In the genomic region with DNA sequence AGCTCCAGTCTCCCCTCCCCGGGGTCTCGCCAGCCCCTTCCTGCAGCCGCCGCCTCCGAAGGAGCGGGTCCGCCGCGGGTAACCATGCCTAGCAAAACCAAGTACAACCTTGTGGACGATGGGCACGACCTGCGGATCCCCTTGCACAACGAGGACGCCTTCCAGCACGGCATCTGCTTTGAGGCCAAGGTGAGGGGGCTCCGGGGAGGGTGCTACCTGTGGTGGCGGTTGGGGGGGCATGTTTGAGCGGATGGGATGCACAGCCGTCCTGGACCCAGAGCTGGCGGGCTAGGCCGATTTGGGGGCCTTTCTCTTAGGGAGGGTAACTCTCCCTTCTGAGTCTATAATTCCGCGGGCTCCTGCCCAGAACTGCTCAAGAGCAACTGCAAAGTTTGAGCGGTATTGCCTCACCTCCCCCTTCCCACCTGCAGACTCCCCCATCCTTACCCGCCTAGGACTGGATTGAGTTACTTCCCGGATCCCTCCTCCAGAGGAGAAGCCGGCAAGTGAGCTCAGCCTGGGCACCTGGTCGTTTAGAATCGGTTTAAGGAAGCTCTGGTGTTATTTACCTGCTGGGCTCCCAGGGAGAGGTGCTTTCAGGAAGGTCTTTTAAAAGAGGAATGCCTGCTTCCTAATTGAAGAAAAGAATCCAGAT, we compare ENCODE assay signal across 8 cellular contexts. TPM values are rescaled to one million over a fixed set of nuclear protein-coding genes. Genes with fewer than 3 reads are reported as not detected.
DNase-seq lines count a peak whose midpoint lies in the region; ATAC-seq and TF ChIP-seq lines count a peak whose summit lies in the region.

No MANE protein-coding gene starts in this region.

- peaks cover 54% of the 10 kb centered on the region for H3K27me3 Mint-ChIP-seq in osteocyte (ENCODE audit: unreplicated experiment)

- H3K4me1 ChIP-seq in esophagus muscularis mucosa = peaks cover 21 to 27% (median 24%) of the 10 kb centered on the region in 4 donors

- no peaks in the 10 kb centered on the region for H3K9me3 Mint-ChIP-seq in osteocyte (ENCODE audit: unreplicated experiment)

- peaks cover 19% of the 10 kb centered on the region for H3K4me1 Mint-ChIP-seq in osteocyte (ENCODE audit: unreplicated experiment)

- ATAC-seq in GM19324 (IDR thresholded peaks at IDR 0.05; ENCODE audit: low FRiP score, unreplicated experiment) (no peak), HG02759 (IDR thresholded peaks at IDR 0.05; ENCODE audit: unreplicated experiment) (no peak)

- DNase-seq in AG04450 (ENCODE audit: low read depth, low spot score) = no peak
- DNase-seq in H7 = peak; percentile 76
- DNase-seq in SW480 (ENCODE audit: low spot score) = peak; percentile 36
- peak; percentile 88 for DNase-seq in esophagus muscularis mucosa (ENCODE audit: extremely low spot score)
- DNase-seq in osteocyte (ENCODE audit: extremely low spot score, unreplicated experiment) = no peak
- no peak for DNase-seq in dedifferentiated amniotic fluid mesenchymal stem cell (ENCODE audit: extremely low spot score)

- no peak for TF ChIP-seq CTCF in AG04450 (IDR thresholded peaks at IDR 0.05; ENCODE audit: low read depth, low read length)
- TF ChIP-seq CTCF in esophagus muscularis mucosa (IDR thresholded peaks at IDR 0.05) = no peak
- no peak for TF ChIP-seq CTCF in osteocyte (IDR thresholded peaks at IDR 0.05)

- CTCF ChIA-PET in AG04450 (lab: Charles Lee) = interaction anchor here (0.6 to 1.5 kb wide), 3 partner anchors 14 to 278 kb away, joined by 3 to 4 read pairs (median 3); no protein-coding TSS in a partner anchor

- intact Hi-C loops in esophagus muscularis mucosa (cut with DNase I) = no loop called here

- H3K27ac Mint-ChIP-seq in osteocyte (ENCODE audit: unreplicated experiment) = no peak overlapping the region

- no peak for TF ChIP-seq POLR2A in esophagus muscularis mucosa (IDR thresholded peaks at IDR 0.05; ENCODE audit: low read depth)

- no peaks in the 10 kb centered on the region for H3K9me3 ChIP-seq in AG04450 (ENCODE audit: control insufficient read depth, insufficient read depth, low read length)
- H3K9me3 ChIP-seq in esophagus muscularis mucosa = no peaks in the 10 kb centered on the region

- no peaks in the 10 kb centered on the region for H3K36me3 Mint-ChIP-seq in osteocyte (ENCODE audit: unreplicated experiment)

- peak overlapping the region; percentile 59 for H3K4me3 ChIP-seq in AG04450 (ENCODE audit: low read depth, low read length)
- peak overlapping the region; percentile 79 for H3K4me3 ChIP-seq in H7 (ENCODE audit: insufficient read depth, low read depth, low read length)
- peak overlapping the region; percentile 73 to 93 (median 85) for H3K4me3 ChIP-seq in esophagus muscularis mucosa

- H3K27me3 ChIP-seq in AG04450 (ENCODE audit: control insufficient read depth, insufficient read depth, low read length) = peaks cover 40% of the 10 kb centered on the region
- peaks cover 3% of the 10 kb centered on the region for H3K27me3 ChIP-seq in H7 (ENCODE audit: control insufficient read depth, insufficient read depth, low read length)
- peaks cover 0 to 31% (median 0%) of the 10 kb centered on the region in 4 donors for H3K27me3 ChIP-seq in esophagus muscularis mucosa

- H3K27ac ChIP-seq in AG04450 (ENCODE audit: low read depth, low read length) (no peak overlapping the region), esophagus muscularis mucosa (replicated peaks in 1 of 4) (peak overlapping the region; percentile 49 to 71 (median 62))

- peak overlapping the region; percentile 77 for H3K4me3 Mint-ChIP-seq in osteocyte (ENCODE audit: unreplicated experiment)

- WGBS in esophagus muscularis mucosa = 5% methylated on average over 22 of the region's 29 CpGs

- H3K36me3 ChIP-seq in H7 (replicated peaks; ENCODE audit: control insufficient read depth, insufficient read depth, low read length) (no peaks in the 10 kb centered on the region), esophagus muscularis mucosa (no peaks in the 10 kb centered on the region)

- POLR2A ChIA-PET in AG04450 (lab: Yijun Ruan, JAX) = no interaction called here

- TF ChIP-seq EP300 in esophagus muscularis mucosa (IDR thresholded peaks at IDR 0.05) = no peak

RNA-seq across cellular contexts. Expression of a gene that starts 0.7 kb away (rescaled TPM):
- polyA plus RNA-seq in AG04450 (2011; rRNA removed) = 0.04 and 0.12 TPM in 2 replicates
- polyA minus RNA-seq in AG04450 (2011; rRNA and poly(A)+ RNA removed) = 0.17 TPM in 1 of 2 replicates, not detected in the other
- total RNA-seq in H7 (2014; rRNA removed; shearing (Covaris generic)) = 5.4 and 5.6 TPM in 2 replicates
- 1 to 10 TPM in 3 of 4 donors, under 1 TPM in 1; 0.99 to 9.0 (median 4.0) TPM for total RNA-seq in esophagus muscularis mucosa
- 2.5 and 2.9 TPM in 2 replicates for total RNA-seq in osteocyte

RNA-seq across cellular contexts. Expression of a gene that starts 46.6 kb away (rescaled TPM):
- 0.68 and 1.2 TPM in 2 replicates for polyA plus RNA-seq in AG04450 (2011; rRNA removed)
- 0.91 and 1.4 TPM in 2 replicates for polyA minus RNA-seq in AG04450 (2011; rRNA and poly(A)+ RNA removed)
- total RNA-seq in H7 (2014; rRNA removed; shearing (Covaris generic)) = 0.45 and 0.92 TPM in 2 replicates
- 1 to 10 TPM; 1.2 to 6.7 (median 5.9) TPM for total RNA-seq in esophagus muscularis mucosa
- 66.0 and 66.7 TPM in 2 replicates for total RNA-seq in osteocyte

Comparison
In these comparisons a context has a peak if more than half of its experiments do, and no peak if none do; other contexts are left out.
1. DNase-seq: peak in H7 (single experiment), SW480 (single experiment) and esophagus muscularis mucosa (single experiment); none in AG04450 (single experiment), osteocyte (single experiment) and dedifferentiated amniotic fluid mesenchymal stem cell (single experiment).
2. Peak in every context shown above with its lines, with median percentiles within 50 percentile points of each other: H3K4me3 ChIP-seq.